15 cellular contexts compared by ENCODE assay signal in genomic region chr16:88886915-88887521, GRCh38. TPM values are rescaled to one million over a fixed set of nuclear protein-coding genes. Genes with fewer than 3 reads are reported as not detected.
DNase-seq lines count a peak whose midpoint lies in the region; ATAC-seq, FAIRE-seq and TF ChIP-seq lines count a peak whose summit lies in the region.
"Had no signal": no experiment of that assay in that cellular context is flagged by ENCODE, and none has a peak within 500 bp of the region (broad histone marks: within the 10 kb centered on the region; RNA-seq: fewer than 3 reads in every experiment).

No MANE protein-coding gene starts in this region.

- FAIRE-seq in small intestine (lab: Jason Lieb, UNC) (no peak), D721Med (lab: Jason Lieb, UNC) (no peak)

- H3K79me2 ChIP-seq in hepatocyte (no peaks in the 10 kb centered on the region), trophoblast cell (ENCODE audit: control insufficient read depth, insufficient read depth, low read length, poor library complexity) (no peaks in the 10 kb centered on the region)

- H3K14ac ChIP-seq in trophoblast cell (ENCODE audit: low read length) = no peak overlapping the region

- no peaks in the 10 kb centered on the region for H3K9me3 Mint-ChIP-seq in stimulated activated memory B cell treated with anti-CD40 and anti-IgM and Interleukin-4, amounts not matched to agents 10 μg/mL and 1 μg/mL and 100 μg/mL, for 72 hours

- no peak overlapping the region for H3K23ac ChIP-seq in trophoblast cell (ENCODE audit: low read length)

- no peak overlapping the region for H4K91ac ChIP-seq in trophoblast cell (ENCODE audit: low read depth, low read length)

- H3K27me3 ChIP-seq in colonic mucosa (no peaks in the 10 kb centered on the region), hepatocyte (no peaks in the 10 kb centered on the region), small intestine (ENCODE audit: control insufficient read depth in 2 of 2, insufficient read depth in 2 of 2, low read length in 2 of 2) (no peaks in the 10 kb centered on the region), trophoblast cell (ENCODE audit: insufficient read depth, low read length) (no peaks in the 10 kb centered on the region)
- H3K27me3 ChIP-seq: SJCRH30 had no signal

- H3K9me3 ChIP-seq in colonic mucosa (no peaks in the 10 kb centered on the region), hepatocyte (ENCODE audit: low read depth) (no peaks in the 10 kb centered on the region), small intestine (ENCODE audit: control insufficient read depth, low read depth) (no peaks in the 10 kb centered on the region), trophoblast cell (ENCODE audit: insufficient read depth, low read depth, low read length) (peaks cover 22% of the 10 kb centered on the region)
- H3K9me3 ChIP-seq: SJCRH30 had no signal

- H3K4me3 ChIP-seq in colonic mucosa = no peak overlapping the region
- no peak overlapping the region for H3K4me3 ChIP-seq in hepatocyte
- no peak overlapping the region for H3K4me3 ChIP-seq in small intestine (ENCODE audit: low read depth in 1 of 2, low read length in 2 of 2)
- H3K4me3 ChIP-seq in trophoblast cell (ENCODE audit: low read depth, low read length) = no peak overlapping the region
- H3K4me3 ChIP-seq: SJCRH30, smooth muscle cell had no signal

- no peak for ATAC-seq in stimulated activated memory B cell treated with anti-CD40 and anti-IgM and Interleukin-4, amounts not matched to agents 10 μg/mL and 1 μg/mL and 100 μg/mL, for 72 hours

- no peak overlapping the region for H2BK12ac ChIP-seq in trophoblast cell (ENCODE audit: low read length)

- H3K4me1 Mint-ChIP-seq in stimulated activated memory B cell treated with anti-CD40 and anti-IgM and Interleukin-4, amounts not matched to agents 10 μg/mL and 1 μg/mL and 100 μg/mL, for 72 hours = peaks cover 12% of the 10 kb centered on the region
- H3K4me1 Mint-ChIP-seq: CD14-positive monocyte had no signal

- no peak overlapping the region for H3K4ac ChIP-seq in trophoblast cell (ENCODE audit: low read depth, low read length)

- H3K36me3 ChIP-seq in colonic mucosa (no peaks in the 10 kb centered on the region), hepatocyte (replicated peaks; ENCODE audit: insufficient read depth, low read depth) (no peaks in the 10 kb centered on the region), small intestine (ENCODE audit: control insufficient read depth in 2 of 2, insufficient read depth in 2 of 2, low read length in 2 of 2) (no peaks in the 10 kb centered on the region), trophoblast cell (ENCODE audit: control insufficient read depth in 1 of 2, insufficient read depth in 2 of 2, low read length in 2 of 2) (no peaks in the 10 kb centered on the region)
- H3K36me3 ChIP-seq: SJCRH30 had no signal

- H3K27ac ChIP-seq in colonic mucosa (peak overlapping the region; percentile 6), hepatocyte (peak overlapping the region; percentile 33), small intestine (ENCODE audit: low read depth in 1 of 2, low read length in 1 of 2) (peak overlapping the region in 1 of 2 donors; percentile 14), trophoblast cell (ENCODE audit: low read depth, low read length) (no peak overlapping the region)
- H3K27ac ChIP-seq: SJCRH30, VCaP had no signal

- H2AK5ac ChIP-seq in trophoblast cell (ENCODE audit: low read length) = no peak overlapping the region

- no peak overlapping the region for H2BK120ac ChIP-seq in trophoblast cell (ENCODE audit: insufficient read depth, low read length, poor library complexity)

- H3K27ac Mint-ChIP-seq in stimulated activated memory B cell treated with anti-CD40 and anti-IgM and Interleukin-4, amounts not matched to agents 10 μg/mL and 1 μg/mL and 100 μg/mL, for 72 hours = no peak overlapping the region

- H4K20me1 ChIP-seq in hepatocyte (ENCODE audit: insufficient read depth, poor library complexity, severe bottlenecking) = no peaks in the 10 kb centered on the region

- no peaks in the 10 kb centered on the region for H3K4me1 ChIP-seq in colonic mucosa
- H3K4me1 ChIP-seq in hepatocyte (ENCODE audit: insufficient read depth) = peaks cover 8% of the 10 kb centered on the region
- H3K4me1 ChIP-seq in small intestine (ENCODE audit: control insufficient read depth in 2 of 2, insufficient read depth in 1 of 2, low read depth in 1 of 2, low read length in 1 of 2) = no peaks in the 10 kb centered on the region
- H3K4me1 ChIP-seq in trophoblast cell (ENCODE audit: control insufficient read depth in 1 of 2, insufficient read depth in 2 of 2, low read length in 2 of 2) = no peaks in the 10 kb centered on the region
- H3K4me1 ChIP-seq: SJCRH30 had no signal

- H4K8ac ChIP-seq in trophoblast cell (ENCODE audit: low read depth, low read length) = no peak overlapping the region

- H3K4me2 ChIP-seq in hepatocyte (no peak overlapping the region), trophoblast cell (ENCODE audit: low read length) (no peak overlapping the region)
- H3K4me2 ChIP-seq: smooth muscle cell had no signal

- 76% methylated on average over 30 of the region's 31 CpGs for WGBS in hepatocyte (ENCODE audit: low lambda C conversion rate, missing lambda C conversion rate)
- WGBS in small intestine, 3 donors = 62 to 79% (median 64%) methylated on average over 27 to 31 of the region's 31 CpGs
- WGBS in trophoblast cell (ENCODE audit: extremely low coverage, insufficient coverage, insufficient read length) = no CpG with 5 or more reads among the region's 31 CpGs

- no peaks in the 10 kb centered on the region for H3K79me1 ChIP-seq in trophoblast cell (ENCODE audit: low read length)

- no peak overlapping the region for H3K18ac ChIP-seq in trophoblast cell (ENCODE audit: low read length)

- H2BK5ac ChIP-seq in trophoblast cell (ENCODE audit: low read depth, low read length, poor library complexity) = no peak overlapping the region

- intact Hi-C loops in colonic mucosa (cut with DNase I) = no loop called here

- no peak overlapping the region for H3K9ac ChIP-seq in colonic mucosa (ENCODE audit: low read depth in 2 of 2, low read length in 2 of 2)
- H3K9ac ChIP-seq in trophoblast cell (ENCODE audit: low read length) = no peak overlapping the region

- no peak overlapping the region for H3K4me3 Mint-ChIP-seq in stimulated activated memory B cell treated with anti-CD40 and anti-IgM and Interleukin-4, amounts not matched to agents 10 μg/mL and 1 μg/mL and 100 μg/mL, for 72 hours
- H3K4me3 Mint-ChIP-seq: CD14-positive monocyte had no signal

- no peaks in the 10 kb centered on the region for H3K9me2 ChIP-seq in hepatocyte (replicated peaks; ENCODE audit: insufficient read depth)

- peaks cover 63% of the 10 kb centered on the region for H3K36me3 Mint-ChIP-seq in stimulated activated memory B cell treated with anti-CD40 and anti-IgM and Interleukin-4, amounts not matched to agents 10 μg/mL and 1 μg/mL and 100 μg/mL, for 72 hours

- peak; percentile 21 for DNase-seq in EH (ENCODE audit: low read depth)
- DNase-seq in colonic mucosa = peak; percentile 60
- peak; percentile 55 for DNase-seq in hepatocyte (ENCODE audit: low spot score)
- DNase-seq in small intestine = peak; percentile 4
- DNase-seq in trophoblast cell = no peak
- DNase-seq in NCI-H226 = no peak
- no peak for DNase-seq in D721Med (ENCODE audit: insufficient read length, low spot score)
- DNase-seq: amniotic stem cell, MV-4-11, NCI-H526, SJCRH30 had no signal

- no peak overlapping the region for H4K12ac ChIP-seq in trophoblast cell (ENCODE audit: low read depth, low read length)

- no peak for TF ChIP-seq CTCF in colonic mucosa (IDR thresholded peaks at IDR 0.05)
- TF ChIP-seq CTCF in hepatocyte (IDR thresholded peaks at IDR 0.05; ENCODE audit: poor library complexity) = no peak
- TF ChIP-seq CTCF in D721Med (IDR thresholded peaks at IDR 0.05; ENCODE audit: insufficient read depth, missing control alignments) = no peak

- H3K27me3 Mint-ChIP-seq in stimulated activated memory B cell treated with anti-CD40 and anti-IgM and Interleukin-4, amounts not matched to agents 10 μg/mL and 1 μg/mL and 100 μg/mL, for 72 hours = no peaks in the 10 kb centered on the region

- H2AFZ ChIP-seq in hepatocyte = no peak overlapping the region
- no peak overlapping the region for H2AFZ ChIP-seq in trophoblast cell (ENCODE audit: insufficient read depth, low read length, poor library complexity)

RNA-seq across cellular contexts. Expression of gene PABPN1L, which starts 20.6 kb away (rescaled TPM):
- total RNA-seq in colonic mucosa = not detected
- total RNA-seq in hepatocyte = not detected in 2 replicates
- not detected in 2 replicates for polyA plus RNA-seq in hepatocyte
- polyA plus RNA-seq in small intestine = not detected
- polyA plus RNA-seq in trophoblast cell (2013) = not detected in 2 replicates
- total RNA-seq: SJCRH30, smooth muscle cell had no signal
- polyA plus RNA-seq: CD14-positive monocyte, smooth muscle cell had no signal

RNA-seq across cellular contexts. Expression of gene TRAPPC2L, which starts 30.1 kb away (rescaled TPM):
- total RNA-seq in colonic mucosa = 10 to 100 TPM; 33.8 to 57.3 TPM
- total RNA-seq in hepatocyte = 58.7 and 70.8 TPM in 2 replicates
- 191 and 215 TPM in 2 replicates for polyA plus RNA-seq in hepatocyte
- polyA plus RNA-seq in small intestine = 10 to 100 TPM; 46.6 to 84.8 (median 60.6) TPM
- polyA plus RNA-seq in trophoblast cell (2013) = 77.0 and 81.9 TPM in 2 replicates

RNA-seq across cellular contexts. Expression of gene GALNS, which starts 30.3 kb away (rescaled TPM):
- total RNA-seq in colonic mucosa = 10 to 100 TPM; 22.8 to 44.5 TPM
- 19.6 and 22.4 TPM in 2 replicates for total RNA-seq in hepatocyte
- 38.9 and 53.5 TPM in 2 replicates for polyA plus RNA-seq in hepatocyte
- 10 to 100 TPM; 28.3 to 35.4 (median 32.4) TPM for polyA plus RNA-seq in small intestine
- 20.9 and 21.0 TPM in 2 replicates for polyA plus RNA-seq in trophoblast cell (2013)

Comparison
In these comparisons a context has a peak if more than half of its experiments do, and no peak if none do; other contexts are left out.
1. DNase-seq: peak in EH (single experiment), colonic mucosa (single experiment), hepatocyte (single experiment) and small intestine (single experiment); none in trophoblast cell (0 of 2), NCI-H226 (single experiment) and D721Med (single experiment).